Comparison of ENCODE assay signal across 1 cellular context in the genomic region with DNA sequence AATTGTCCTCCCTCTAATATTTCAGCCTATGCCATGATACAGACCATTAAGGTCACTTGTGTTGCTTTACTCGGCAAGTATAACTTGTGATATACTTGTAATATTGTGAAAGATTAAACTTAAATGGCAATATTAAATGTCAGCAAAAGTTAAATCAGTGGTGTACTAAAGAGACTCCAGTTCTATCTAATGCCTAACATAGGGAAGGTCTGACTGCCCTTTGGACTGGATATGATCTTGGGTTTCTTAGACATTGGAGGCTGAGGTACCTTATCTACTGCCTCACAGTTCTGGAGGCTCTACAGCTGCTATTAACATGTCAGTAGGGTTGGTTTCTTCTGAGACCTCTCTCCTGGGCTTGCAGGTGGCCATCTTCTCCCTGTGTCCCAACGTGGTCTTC.
TF ChIP-seq lines count a peak whose summit lies in the region.

No MANE protein-coding gene starts in this region.

TF ChIP-seq in K562, 482 proteins besides CTCF, POLR2A, EP300 and RAD21 (continued from another document and continues in another):
- TF ChIP-seq, protein P1, sequence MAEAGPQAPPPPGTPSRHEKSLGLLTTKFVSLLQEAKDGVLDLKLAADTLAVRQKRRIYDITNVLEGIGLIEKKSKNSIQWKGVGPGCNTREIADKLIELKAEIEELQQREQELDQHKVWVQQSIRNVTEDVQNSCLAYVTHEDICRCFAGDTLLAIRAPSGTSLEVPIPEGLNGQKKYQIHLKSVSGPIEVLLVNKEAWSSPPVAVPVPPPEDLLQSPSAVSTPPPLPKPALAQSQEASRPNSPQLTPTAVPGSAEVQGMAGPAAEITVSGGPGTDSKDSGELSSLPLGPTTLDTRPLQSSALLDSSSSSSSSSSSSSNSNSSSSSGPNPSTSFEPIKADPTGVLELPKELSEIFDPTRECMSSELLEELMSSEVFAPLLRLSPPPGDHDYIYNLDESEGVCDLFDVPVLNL (CRISPR knock-in tag; IDR thresholded peaks at IDR 0.05; ENCODE audit: low read depth): no peak
- TF ChIP-seq ZFP30 (CRISPR knock-in tag; IDR thresholded peaks at IDR 0.05; ENCODE audit: borderline replicate concordance): no peak
- peak; percentile 42; the same call in 1 of the 2 replicates for TF ChIP-seq C11orf30 (IDR thresholded peaks at IDR 0.05; ENCODE audit: low read depth)
- TF ChIP-seq ADNP (tag; IDR thresholded peaks at IDR 0.05): no peak
- TF ChIP-seq TCF3 (CRISPR knock-in tag; IDR thresholded peaks at IDR 0.05): peak; percentile 85
- no peak for TF ChIP-seq CREM (IDR thresholded peaks at IDR 0.05; ENCODE audit: low read depth)
- TF ChIP-seq MAZ (CRISPR knock-in tag; conservative IDR thresholded peaks at IDR 0.05 in 1 of 2, IDR thresholded peaks at IDR 0.05 in 1 of 2): no peak
- peak; percentile 14; the same call in 1 of the 2 replicates for TF ChIP-seq CXXC5 (CRISPR knock-in tag; IDR thresholded peaks at IDR 0.05)
- no peak for TF ChIP-seq GABPA (tag; conservative IDR thresholded peaks at IDR 0.05; ENCODE audit: low read depth)
- no peak for TF ChIP-seq NONO (IDR thresholded peaks at IDR 0.05; ENCODE audit: low read depth in 2 of 2, low read length in 1 of 2)
- TF ChIP-seq, protein P2, sequence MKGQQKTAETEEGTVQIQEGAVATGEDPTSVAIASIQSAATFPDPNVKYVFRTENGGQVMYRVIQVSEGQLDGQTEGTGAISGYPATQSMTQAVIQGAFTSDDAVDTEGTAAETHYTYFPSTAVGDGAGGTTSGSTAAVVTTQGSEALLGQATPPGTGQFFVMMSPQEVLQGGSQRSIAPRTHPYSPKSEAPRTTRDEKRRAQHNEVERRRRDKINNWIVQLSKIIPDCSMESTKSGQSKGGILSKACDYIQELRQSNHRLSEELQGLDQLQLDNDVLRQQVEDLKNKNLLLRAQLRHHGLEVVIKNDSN (CRISPR knock-in tag; IDR thresholded peaks at IDR 0.05): no peak
- TF ChIP-seq BRD4 (IDR thresholded peaks at IDR 0.05): no peak
- peak; percentile 54 to 64 for TF ChIP-seq KDM1A (IDR thresholded peaks at IDR 0.05)
- TF ChIP-seq, protein P3, sequence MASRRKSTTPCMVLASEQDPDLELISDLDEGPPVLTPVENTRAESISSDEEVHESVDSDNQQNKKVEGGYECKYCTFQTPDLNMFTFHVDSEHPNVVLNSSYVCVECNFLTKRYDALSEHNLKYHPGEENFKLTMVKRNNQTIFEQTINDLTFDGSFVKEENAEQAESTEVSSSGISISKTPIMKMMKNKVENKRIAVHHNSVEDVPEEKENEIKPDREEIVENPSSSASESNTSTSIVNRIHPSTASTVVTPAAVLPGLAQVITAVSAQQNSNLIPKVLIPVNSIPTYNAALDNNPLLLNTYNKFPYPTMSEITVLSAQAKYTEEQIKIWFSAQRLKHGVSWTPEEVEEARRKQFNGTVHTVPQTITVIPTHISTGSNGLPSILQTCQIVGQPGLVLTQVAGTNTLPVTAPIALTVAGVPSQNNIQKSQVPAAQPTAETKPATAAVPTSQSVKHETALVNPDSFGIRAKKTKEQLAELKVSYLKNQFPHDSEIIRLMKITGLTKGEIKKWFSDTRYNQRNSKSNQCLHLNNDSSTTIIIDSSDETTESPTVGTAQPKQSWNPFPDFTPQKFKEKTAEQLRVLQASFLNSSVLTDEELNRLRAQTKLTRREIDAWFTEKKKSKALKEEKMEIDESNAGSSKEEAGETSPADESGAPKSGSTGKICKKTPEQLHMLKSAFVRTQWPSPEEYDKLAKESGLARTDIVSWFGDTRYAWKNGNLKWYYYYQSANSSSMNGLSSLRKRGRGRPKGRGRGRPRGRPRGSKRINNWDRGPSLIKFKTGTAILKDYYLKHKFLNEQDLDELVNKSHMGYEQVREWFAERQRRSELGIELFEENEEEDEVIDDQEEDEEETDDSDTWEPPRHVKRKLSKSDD (conservative IDR thresholded peaks at IDR 0.05; ENCODE audit: low read length): no peak
- TF ChIP-seq FOXA1 (IDR thresholded peaks at IDR 0.05; ENCODE audit: borderline replicate concordance): no peak
- TF ChIP-seq, protein P4, sequence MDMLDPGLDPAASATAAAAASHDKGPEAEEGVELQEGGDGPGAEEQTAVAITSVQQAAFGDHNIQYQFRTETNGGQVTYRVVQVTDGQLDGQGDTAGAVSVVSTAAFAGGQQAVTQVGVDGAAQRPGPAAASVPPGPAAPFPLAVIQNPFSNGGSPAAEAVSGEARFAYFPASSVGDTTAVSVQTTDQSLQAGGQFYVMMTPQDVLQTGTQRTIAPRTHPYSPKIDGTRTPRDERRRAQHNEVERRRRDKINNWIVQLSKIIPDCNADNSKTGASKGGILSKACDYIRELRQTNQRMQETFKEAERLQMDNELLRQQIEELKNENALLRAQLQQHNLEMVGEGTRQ (CRISPR knock-in tag; IDR thresholded peaks at IDR 0.05): no peak
- TF ChIP-seq, protein P5, sequence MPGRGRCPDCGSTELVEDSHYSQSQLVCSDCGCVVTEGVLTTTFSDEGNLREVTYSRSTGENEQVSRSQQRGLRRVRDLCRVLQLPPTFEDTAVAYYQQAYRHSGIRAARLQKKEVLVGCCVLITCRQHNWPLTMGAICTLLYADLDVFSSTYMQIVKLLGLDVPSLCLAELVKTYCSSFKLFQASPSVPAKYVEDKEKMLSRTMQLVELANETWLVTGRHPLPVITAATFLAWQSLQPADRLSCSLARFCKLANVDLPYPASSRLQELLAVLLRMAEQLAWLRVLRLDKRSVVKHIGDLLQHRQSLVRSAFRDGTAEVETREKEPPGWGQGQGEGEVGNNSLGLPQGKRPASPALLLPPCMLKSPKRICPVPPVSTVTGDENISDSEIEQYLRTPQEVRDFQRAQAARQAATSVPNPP (IDR thresholded peaks at IDR 0.05; ENCODE audit: borderline replicate concordance, insufficient read depth, insufficient read length): no peak
- TF ChIP-seq, protein P6, sequence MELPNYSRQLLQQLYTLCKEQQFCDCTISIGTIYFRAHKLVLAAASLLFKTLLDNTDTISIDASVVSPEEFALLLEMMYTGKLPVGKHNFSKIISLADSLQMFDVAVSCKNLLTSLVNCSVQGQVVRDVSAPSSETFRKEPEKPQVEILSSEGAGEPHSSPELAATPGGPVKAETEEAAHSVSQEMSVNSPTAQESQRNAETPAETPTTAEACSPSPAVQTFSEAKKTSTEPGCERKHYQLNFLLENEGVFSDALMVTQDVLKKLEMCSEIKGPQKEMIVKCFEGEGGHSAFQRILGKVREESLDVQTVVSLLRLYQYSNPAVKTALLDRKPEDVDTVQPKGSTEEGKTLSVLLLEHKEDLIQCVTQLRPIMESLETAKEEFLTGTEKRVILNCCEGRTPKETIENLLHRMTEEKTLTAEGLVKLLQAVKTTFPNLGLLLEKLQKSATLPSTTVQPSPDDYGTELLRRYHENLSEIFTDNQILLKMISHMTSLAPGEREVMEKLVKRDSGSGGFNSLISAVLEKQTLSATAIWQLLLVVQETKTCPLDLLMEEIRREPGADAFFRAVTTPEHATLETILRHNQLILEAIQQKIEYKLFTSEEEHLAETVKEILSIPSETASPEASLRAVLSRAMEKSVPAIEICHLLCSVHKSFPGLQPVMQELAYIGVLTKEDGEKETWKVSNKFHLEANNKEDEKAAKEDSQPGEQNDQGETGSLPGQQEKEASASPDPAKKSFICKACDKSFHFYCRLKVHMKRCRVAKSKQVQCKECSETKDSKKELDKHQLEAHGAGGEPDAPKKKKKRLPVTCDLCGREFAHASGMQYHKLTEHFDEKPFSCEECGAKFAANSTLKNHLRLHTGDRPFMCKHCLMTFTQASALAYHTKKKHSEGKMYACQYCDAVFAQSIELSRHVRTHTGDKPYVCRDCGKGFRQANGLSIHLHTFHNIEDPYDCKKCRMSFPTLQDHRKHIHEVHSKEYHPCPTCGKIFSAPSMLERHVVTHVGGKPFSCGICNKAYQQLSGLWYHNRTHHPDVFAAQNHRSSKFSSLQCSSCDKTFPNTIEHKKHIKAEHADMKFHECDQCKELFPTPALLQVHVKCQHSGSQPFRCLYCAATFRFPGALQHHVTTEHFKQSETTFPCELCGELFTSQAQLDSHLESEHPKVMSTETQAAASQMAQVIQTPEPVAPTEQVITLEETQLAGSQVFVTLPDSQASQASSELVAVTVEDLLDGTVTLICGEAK (IDR thresholded peaks at IDR 0.05): no peak
- TF ChIP-seq, protein P6 (CRISPR knock-in tag; IDR thresholded peaks at IDR 0.05): no peak
- TF ChIP-seq GTF2A2 (tag; IDR thresholded peaks at IDR 0.05): no peak
- TF ChIP-seq MTF1 (CRISPR knock-in tag; IDR thresholded peaks at IDR 0.05; ENCODE audit: borderline replicate concordance): no peak
- TF ChIP-seq, protein P7, sequence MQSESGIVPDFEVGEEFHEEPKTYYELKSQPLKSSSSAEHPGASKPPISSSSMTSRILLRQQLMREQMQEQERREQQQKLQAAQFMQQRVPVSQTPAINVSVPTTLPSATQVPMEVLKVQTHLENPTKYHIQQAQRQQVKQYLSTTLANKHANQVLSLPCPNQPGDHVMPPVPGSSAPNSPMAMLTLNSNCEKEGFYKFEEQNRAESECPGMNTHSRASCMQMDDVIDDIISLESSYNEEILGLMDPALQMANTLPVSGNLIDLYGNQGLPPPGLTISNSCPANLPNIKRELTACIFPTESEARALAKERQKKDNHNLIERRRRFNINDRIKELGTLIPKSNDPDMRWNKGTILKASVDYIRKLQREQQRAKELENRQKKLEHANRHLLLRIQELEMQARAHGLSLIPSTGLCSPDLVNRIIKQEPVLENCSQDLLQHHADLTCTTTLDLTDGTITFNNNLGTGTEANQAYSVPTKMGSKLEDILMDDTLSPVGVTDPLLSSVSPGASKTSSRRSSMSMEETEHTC (IDR thresholded peaks at IDR 0.05): no peak
- TF ChIP-seq ZEB2 (IDR thresholded peaks at IDR 0.05): 0 out of 2 replicates have a peak, but pooled peaks have one; percentile 28
- no peak for TF ChIP-seq ZNF354B (CRISPR knock-in tag; IDR thresholded peaks at IDR 0.05)
- no peak for TF ChIP-seq GTF2F1 (IDR thresholded peaks at IDR 0.05; ENCODE audit: low read depth, low read length)
- TF ChIP-seq MAFG (tag; conservative IDR thresholded peaks at IDR 0.05): 0 out of 2 replicates have a peak, but pooled peaks have one; percentile 7
- TF ChIP-seq, protein P8, sequence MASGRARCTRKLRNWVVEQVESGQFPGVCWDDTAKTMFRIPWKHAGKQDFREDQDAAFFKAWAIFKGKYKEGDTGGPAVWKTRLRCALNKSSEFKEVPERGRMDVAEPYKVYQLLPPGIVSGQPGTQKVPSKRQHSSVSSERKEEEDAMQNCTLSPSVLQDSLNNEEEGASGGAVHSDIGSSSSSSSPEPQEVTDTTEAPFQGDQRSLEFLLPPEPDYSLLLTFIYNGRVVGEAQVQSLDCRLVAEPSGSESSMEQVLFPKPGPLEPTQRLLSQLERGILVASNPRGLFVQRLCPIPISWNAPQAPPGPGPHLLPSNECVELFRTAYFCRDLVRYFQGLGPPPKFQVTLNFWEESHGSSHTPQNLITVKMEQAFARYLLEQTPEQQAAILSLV (tag; IDR thresholded peaks at IDR 0.05): no peak
- TF ChIP-seq GABPB1 (CRISPR knock-in tag; IDR thresholded peaks at IDR 0.05): no peak
- TF ChIP-seq RFX7 (CRISPR knock-in tag; IDR thresholded peaks at IDR 0.05): no peak
- TF ChIP-seq CTBP1 (IDR thresholded peaks at IDR 0.05; ENCODE audit: borderline replicate concordance): peak; percentile 48; the same call in 1 of the 2 replicates
- TF ChIP-seq, protein P9, sequence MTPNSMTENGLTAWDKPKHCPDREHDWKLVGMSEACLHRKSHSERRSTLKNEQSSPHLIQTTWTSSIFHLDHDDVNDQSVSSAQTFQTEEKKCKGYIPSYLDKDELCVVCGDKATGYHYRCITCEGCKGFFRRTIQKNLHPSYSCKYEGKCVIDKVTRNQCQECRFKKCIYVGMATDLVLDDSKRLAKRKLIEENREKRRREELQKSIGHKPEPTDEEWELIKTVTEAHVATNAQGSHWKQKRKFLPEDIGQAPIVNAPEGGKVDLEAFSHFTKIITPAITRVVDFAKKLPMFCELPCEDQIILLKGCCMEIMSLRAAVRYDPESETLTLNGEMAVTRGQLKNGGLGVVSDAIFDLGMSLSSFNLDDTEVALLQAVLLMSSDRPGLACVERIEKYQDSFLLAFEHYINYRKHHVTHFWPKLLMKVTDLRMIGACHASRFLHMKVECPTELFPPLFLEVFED (CRISPR knock-in tag; conservative IDR thresholded peaks at IDR 0.05): no peak
- no peak for TF ChIP-seq ZNF212 (CRISPR knock-in tag; IDR thresholded peaks at IDR 0.05)
- TF ChIP-seq RUNX1 (IDR thresholded peaks at IDR 0.05; ENCODE audit: low read depth): no peak
- TF ChIP-seq POLR2AphosphoS2 (IDR thresholded peaks at IDR 0.05; ENCODE audit: low read length): no peak
- TF ChIP-seq SMAD4 (CRISPR knock-in tag; conservative IDR thresholded peaks at IDR 0.05): peak; percentile 62
- TF ChIP-seq, protein P10, sequence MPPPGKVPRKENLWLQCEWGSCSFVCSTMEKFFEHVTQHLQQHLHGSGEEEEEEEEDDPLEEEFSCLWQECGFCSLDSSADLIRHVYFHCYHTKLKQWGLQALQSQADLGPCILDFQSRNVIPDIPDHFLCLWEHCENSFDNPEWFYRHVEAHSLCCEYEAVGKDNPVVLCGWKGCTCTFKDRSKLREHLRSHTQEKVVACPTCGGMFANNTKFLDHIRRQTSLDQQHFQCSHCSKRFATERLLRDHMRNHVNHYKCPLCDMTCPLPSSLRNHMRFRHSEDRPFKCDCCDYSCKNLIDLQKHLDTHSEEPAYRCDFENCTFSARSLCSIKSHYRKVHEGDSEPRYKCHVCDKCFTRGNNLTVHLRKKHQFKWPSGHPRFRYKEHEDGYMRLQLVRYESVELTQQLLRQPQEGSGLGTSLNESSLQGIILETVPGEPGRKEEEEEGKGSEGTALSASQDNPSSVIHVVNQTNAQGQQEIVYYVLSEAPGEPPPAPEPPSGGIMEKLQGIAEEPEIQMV (tag; conservative IDR thresholded peaks at IDR 0.05; ENCODE audit: low read depth): no peak
